In genomic region chr2:203650860-203651613, GRCh38 we compare ENCODE assay signal across 8 cellular contexts. TPM values are rescaled to one million over a fixed set of nuclear protein-coding genes. Genes with fewer than 3 reads are reported as not detected.
A peak's percentile ranks its signal among the peaks of the same experiment; 100 is the strongest.
DNase-seq lines count a peak whose midpoint lies in the region; ATAC-seq, FAIRE-seq and TF ChIP-seq lines count a peak whose summit lies in the region.

No MANE protein-coding gene starts in this region.

- no peaks in the 10 kb centered on the region; the same call in 1 of the 2 replicates for H3K36me3 ChIP-seq in OCI-LY7 (ENCODE audit: insufficient read depth, low read length)
- no peaks in the 10 kb centered on the region for H3K36me3 ChIP-seq in duodenal mucosa (ENCODE audit: control insufficient read depth in 1 of 2, insufficient read depth in 2 of 2, low read length in 2 of 2)
- H3K36me3 ChIP-seq in muscle layer of duodenum (ENCODE audit: control insufficient read depth in 1 of 2, insufficient read depth in 2 of 2, low read length in 2 of 2): no peaks in the 10 kb centered on the region

- peak; percentile 52 for DNase-seq in EL
- DNase-seq in HL-60 (ENCODE audit: low read depth in 1 of 2, low spot score in 1 of 2): peak; percentile 35 to 50
- peak; percentile 84 for DNase-seq in OCI-LY7 (ENCODE audit: low spot score)
- no peak for DNase-seq in T-helper 9 cell
- DNase-seq in frontal cortex (ENCODE audit: low spot score in 2 of 2): no peak

- H2AFZ ChIP-seq in OCI-LY7 (ENCODE audit: low read length): peak overlapping the region; percentile 95

- no peak for ATAC-seq in HG03135 (IDR thresholded peaks at IDR 0.05; ENCODE audit: unreplicated experiment)

- POLR2A ChIA-PET in OCI-LY7 (lab: Charles Lee): interaction anchor here (0.7 to 4.4 kb wide), 9 partner anchors 12 to 172 kb away, joined by 3 to 27 read pairs (median 4); partner anchors contain the start of gene RAPH1

- H3K27ac ChIP-seq in HL-60 (replicated peaks) (no peak overlapping the region), OCI-LY7 (ENCODE audit: low read depth, low read length, poor library complexity, severe bottlenecking) (peak overlapping the region; percentile 55), duodenal mucosa (ENCODE audit: low read depth, low read length) (no peak overlapping the region), muscle layer of duodenum (ENCODE audit: low read length) (peak overlapping the region; percentile 36)

- no peak overlapping the region for H3K4me3 ChIP-seq in HL-60 (replicated peaks; ENCODE audit: insufficient read depth, low read length)
- no peak overlapping the region for H3K4me3 ChIP-seq in OCI-LY7 (ENCODE audit: low read depth, low read length, poor library complexity, severe bottlenecking)
- peak overlapping the region; percentile 1 to 9 for H3K4me3 ChIP-seq in duodenal mucosa (ENCODE audit: low read depth in 1 of 2, low read length in 2 of 2)
- H3K4me3 ChIP-seq in muscle layer of duodenum (ENCODE audit: low read depth in 1 of 2, low read length in 2 of 2): no peak overlapping the region

- no peak overlapping the region for H3K9ac ChIP-seq in duodenal mucosa (ENCODE audit: low read depth in 1 of 2, low read length in 2 of 2)

- H3K4me1 ChIP-seq in OCI-LY7 (ENCODE audit: insufficient read depth, low read length, poor library complexity, severe bottlenecking) (peaks cover 56% of the 10 kb centered on the region), duodenal mucosa (ENCODE audit: control insufficient read depth in 1 of 2, insufficient read depth in 2 of 2, low read length in 2 of 2) (peaks cover 28 to 44% of the 10 kb centered on the region in 2 donors), muscle layer of duodenum (ENCODE audit: control insufficient read depth in 1 of 2, insufficient read depth in 2 of 2, low read length in 2 of 2) (peaks cover 18 to 24% of the 10 kb centered on the region in 2 donors)

- BruUV-seq in OCI-LY7 (replicated peaks; lab: Mats Ljungman, UMichigan): no TSS peak

- TF ChIP-seq CTCF in HL-60 (IDR thresholded peaks at IDR 0.05; ENCODE audit: insufficient read depth, low read length): no peak
- peak; percentile 89 for TF ChIP-seq CTCF in OCI-LY7 (conservative IDR thresholded peaks at IDR 0.05; ENCODE audit: low read length)

- no peak for FAIRE-seq in frontal cortex (lab: Jason Lieb, UNC)

- peak overlapping the region; percentile 61 for H3K4me2 ChIP-seq in OCI-LY7 (ENCODE audit: low read length)

- H3K27me3 ChIP-seq in HL-60 (ENCODE audit: insufficient read depth, poor library complexity, severe bottlenecking): no peaks in the 10 kb centered on the region
- H3K27me3 ChIP-seq in duodenal mucosa (ENCODE audit: control insufficient read depth in 1 of 2, insufficient read depth in 2 of 2, low read length in 2 of 2): no peaks in the 10 kb centered on the region
- no peaks in the 10 kb centered on the region for H3K27me3 ChIP-seq in muscle layer of duodenum (ENCODE audit: low read depth, low read length)

- no peaks in the 10 kb centered on the region for H3K9me2 ChIP-seq in OCI-LY7 (ENCODE audit: insufficient read depth, low read length)

- intact Hi-C loops in OCI-LY7 (cut with micrococcal nuclease; ENCODE audit: unreplicated experiment): loop anchor here (1.0 to 10.0 kb wide), 7 partner anchors 56 to 326 kb away; partner anchors contain the start of genes ABI2, CD28 and RAPH1

- H3K9me3 ChIP-seq in OCI-LY7 (ENCODE audit: low read length): 0 out of 2 replicates have a peak, but pooled peaks cover 5% of the 10 kb centered on the region
- H3K9me3 ChIP-seq in duodenal mucosa (ENCODE audit: control insufficient read depth in 1 of 2, low read length in 2 of 2): no peaks in the 10 kb centered on the region
- no peaks in the 10 kb centered on the region for H3K9me3 ChIP-seq in muscle layer of duodenum (ENCODE audit: control insufficient read depth in 1 of 2, low read length in 2 of 2)

- CTCF ChIA-PET in OCI-LY7 (lab: Charles Lee; ENCODE audit: unreplicated experiment): interaction anchor here (0.9 kb wide), 1 partner anchor 9 kb away, joined by 3 read pairs; no protein-coding TSS in a partner anchor

- no peaks in the 10 kb centered on the region for H4K20me1 ChIP-seq in OCI-LY7 (ENCODE audit: insufficient read depth, low read length)

- H3K79me2 ChIP-seq in OCI-LY7 (ENCODE audit: insufficient read depth, low read depth, low read length): no peaks in the 10 kb centered on the region

RNA-seq across cellular contexts. Expression of gene CD28, which starts 55.4 kb away (rescaled TPM):
- total RNA-seq in OCI-LY7 (2014; rRNA removed; shearing (Covaris generic)): 0.49 and 0.92 TPM in 2 replicates
- 22.3 and 44.6 TPM in 2 replicates for total RNA-seq in OCI-LY7 (2022)
- 1.2 TPM for total RNA-seq in frontal cortex

Comparison
In these comparisons a context has a peak if more than half of its experiments do, and no peak if none do; other contexts are left out.
1. DNase-seq: peak in EL (single experiment), HL-60 (2 of 2) and OCI-LY7 (single experiment); none in T-helper 9 cell (single experiment) and frontal cortex (0 of 2).
2. H3K27ac ChIP-seq: peak in OCI-LY7 (single experiment) and muscle layer of duodenum (single experiment); none in HL-60 (single experiment) and duodenal mucosa (single experiment).
3. H3K4me3 ChIP-seq: peak in duodenal mucosa (2 of 2); none in HL-60 (single experiment), OCI-LY7 (single experiment) and muscle layer of duodenum (0 of 2).